In genomic region chr16:49580751-49581303, GRCh38 we compare ENCODE assay signal across 1 cellular context.
A peak's percentile ranks its signal among the peaks of the same experiment; 100 is the strongest.
TF ChIP-seq lines count a peak whose summit lies in the region.

No MANE protein-coding gene starts in this region.

TF ChIP-seq in IMR-90, 13 proteins besides CTCF, POLR2A, EP300 and RAD21:
- TF ChIP-seq BHLHE40 (IDR thresholded peaks at IDR 0.05; ENCODE audit: low read depth, low read length) (0 out of 2 replicates have a peak, but pooled peaks have one; percentile 25), FOS (IDR thresholded peaks at IDR 0.05; ENCODE audit: low read depth, low read length) (no peak)
